15 cellular contexts compared by ENCODE assay signal in genomic region chr13:113808058-113808834, GRCh38. TPM values are rescaled to one million over a fixed set of nuclear protein-coding genes. Genes with fewer than 3 reads are reported as not detected.
DNase-seq lines count a peak whose midpoint lies in the region; ATAC-seq and TF ChIP-seq lines count a peak whose summit lies in the region.
"Had no signal": no experiment of that assay in that cellular context is flagged by ENCODE, and none has a peak within 500 bp of the region (broad histone marks: within the 10 kb centered on the region; RNA-seq: fewer than 3 reads in every experiment).

No MANE protein-coding gene starts in this region.

- H3K4me3 Mint-ChIP-seq in activated CD4-positive, alpha-beta T cell treated with anti-CD3 and anti-CD28 coated beads, Interleukin-2, amount 10 ng/mL, durations not matched to agents 7 days and 5 days: no peak overlapping the region
- no peak overlapping the region for H3K4me3 Mint-ChIP-seq in central memory CD8-positive, alpha-beta T cell
- H3K4me3 Mint-ChIP-seq in stimulated activated naive B cell treated with anti-CD40 and anti-IgM and Interleukin-4, amounts not matched to agents 10 μg/mL and 1 μg/mL and 100 μg/mL, for 72 hours: no peak overlapping the region
- H3K4me3 Mint-ChIP-seq: CD4-positive, CD25-positive, alpha-beta regulatory T cell had no signal

- peak overlapping the region; percentile 46 for H3K27ac Mint-ChIP-seq in activated CD4-positive, alpha-beta T cell treated with anti-CD3 and anti-CD28 coated beads, Interleukin-2, amount 10 ng/mL, durations not matched to agents 7 days and 5 days
- H3K27ac Mint-ChIP-seq in central memory CD8-positive, alpha-beta T cell (ENCODE audit: low read depth): peak overlapping the region; percentile 62
- H3K27ac Mint-ChIP-seq in stimulated activated naive B cell treated with anti-CD40 and anti-IgM and Interleukin-4, amounts not matched to agents 10 μg/mL and 1 μg/mL and 100 μg/mL, for 72 hours: peak overlapping the region; percentile 62

- no peaks in the 10 kb centered on the region for H3K27me3 Mint-ChIP-seq in activated CD4-positive, alpha-beta T cell treated with anti-CD3 and anti-CD28 coated beads, Interleukin-2, amount 10 ng/mL, durations not matched to agents 7 days and 5 days
- no peaks in the 10 kb centered on the region for H3K27me3 Mint-ChIP-seq in central memory CD8-positive, alpha-beta T cell
- H3K27me3 Mint-ChIP-seq in stimulated activated naive B cell treated with anti-CD40 and anti-IgM and Interleukin-4, amounts not matched to agents 10 μg/mL and 1 μg/mL and 100 μg/mL, for 72 hours: peaks cover 4 to 5% of the 10 kb centered on the region in 2 donors
- H3K27me3 Mint-ChIP-seq: CD4-positive, CD25-positive, alpha-beta regulatory T cell had no signal

- no peaks in the 10 kb centered on the region for H3K9me3 ChIP-seq in HEK293 (ENCODE audit: control insufficient read depth, insufficient read depth, low read depth, low read length)

- H3K4me1 ChIP-seq in HEK293 (ENCODE audit: control insufficient read depth, insufficient read depth, low read length): no peaks in the 10 kb centered on the region

- TF ChIP-seq CTCF in HEK293 (tag by site-specific recombination; IDR thresholded peaks at IDR 0.05): no peak

- no peaks in the 10 kb centered on the region for H3K36me3 ChIP-seq in HEK293 (ENCODE audit: control insufficient read depth in 2 of 2, insufficient read depth in 1 of 2, low read length in 2 of 2)
- H3K36me3 ChIP-seq: BLaER1 treated with 17β-estradiol and CSF1 and Interleukin-3, amounts not matched to agents 10 nM and 100 nM had no signal

- H3K4me1 Mint-ChIP-seq in activated CD4-positive, alpha-beta T cell treated with anti-CD3 and anti-CD28 coated beads, Interleukin-2, amount 10 ng/mL, durations not matched to agents 7 days and 5 days: no peaks in the 10 kb centered on the region
- peaks cover 11% of the 10 kb centered on the region for H3K4me1 Mint-ChIP-seq in central memory CD8-positive, alpha-beta T cell
- H3K4me1 Mint-ChIP-seq in stimulated activated naive B cell treated with anti-CD40 and anti-IgM and Interleukin-4, amounts not matched to agents 10 μg/mL and 1 μg/mL and 100 μg/mL, for 72 hours: no peaks in the 10 kb centered on the region
- H3K4me1 Mint-ChIP-seq: CD4-positive, CD25-positive, alpha-beta regulatory T cell had no signal

- no peak for ATAC-seq in central memory CD8-positive, alpha-beta T cell (replicated peaks; ENCODE audit: extremely low read depth, poor library complexity, severe bottlenecking)
- ATAC-seq in stimulated activated naive B cell treated with anti-CD40 and anti-IgM and Interleukin-4, amounts not matched to agents 10 μg/mL and 1 μg/mL and 100 μg/mL, for 72 hours (replicated peaks): no peak
- ATAC-seq: HCT116 had no signal

- POLR2A ChIA-PET in activated CD4-positive, alpha-beta T cell treated with anti-CD3 and anti-CD28 coated beads, Interleukin-2, amount 10 ng/mL, durations not matched to agents 7 days and 5 days (lab: Charles Lee): no interaction called here
- POLR2A ChIA-PET in HEK293 (lab: Yijun Ruan, JAX): no interaction called here

- no peak overlapping the region for H3K4me3 ChIP-seq in HEK293 (ENCODE audit: low read depth, low read length)

- H3K27ac ChIP-seq in HEK293 (ENCODE audit: extremely low read depth, low read depth, low read length): no peak overlapping the region
- H3K27ac ChIP-seq: BLaER1 treated with 17β-estradiol and CSF1 and Interleukin-3, amounts not matched to agents 10 nM and 100 nM; HL-60 had no signal

- no peak for DNase-seq in activated CD4-positive, alpha-beta T cell treated with anti-CD3 and anti-CD28 coated beads, Interleukin-2, amount 10 ng/mL, durations not matched to agents 7 days and 5 days
- no peak for DNase-seq in activated CD4-positive, alpha-beta T cell treated with anti-CD3 and anti-CD28 coated beads, Interleukin-2, amount 50 U/mL, for 4 hours
- DNase-seq in central memory CD8-positive, alpha-beta T cell (ENCODE audit: low spot score in 2 of 2): no peak
- no peak for DNase-seq in stimulated activated naive B cell treated with anti-CD40 and anti-IgM and Interleukin-4, amounts not matched to agents 10 μg/mL and 1 μg/mL and 100 μg/mL, for 72 hours
- DNase-seq in DMS79 treated with DMSO at 0.1 percent for 48 hours (lab: John Stamatoyannopoulos, UW): no peak
- no peak for DNase-seq in T-helper 1 cell
- no peak for DNase-seq in NCI-H2107 (lab: John Stamatoyannopoulos, UW)
- DNase-seq: 8988T; AML-193; CD4-positive, CD25-positive, alpha-beta regulatory T cell; DMS53 had no signal

- peaks cover 15% of the 10 kb centered on the region for H3K9me3 Mint-ChIP-seq in activated CD4-positive, alpha-beta T cell treated with anti-CD3 and anti-CD28 coated beads, Interleukin-2, amount 10 ng/mL, durations not matched to agents 7 days and 5 days
- no peaks in the 10 kb centered on the region for H3K9me3 Mint-ChIP-seq in central memory CD8-positive, alpha-beta T cell
- H3K9me3 Mint-ChIP-seq in stimulated activated naive B cell treated with anti-CD40 and anti-IgM and Interleukin-4, amounts not matched to agents 10 μg/mL and 1 μg/mL and 100 μg/mL, for 72 hours: peaks cover 9 to 10% of the 10 kb centered on the region in 2 donors

- CTCF ChIA-PET in activated CD4-positive, alpha-beta T cell treated with anti-CD3 and anti-CD28 coated beads, Interleukin-2, amount 10 ng/mL, durations not matched to agents 7 days and 5 days (lab: Charles Lee): no interaction called here
- CTCF ChIA-PET in HEK293 (lab: Yijun Ruan, JAX): interaction anchor here (0.7 kb wide), 1 partner anchor 81 kb away, joined by 4 read pairs; no protein-coding TSS in a partner anchor

- no peaks in the 10 kb centered on the region for H3K36me3 Mint-ChIP-seq in activated CD4-positive, alpha-beta T cell treated with anti-CD3 and anti-CD28 coated beads, Interleukin-2, amount 10 ng/mL, durations not matched to agents 7 days and 5 days (ENCODE audit: low read depth)
- H3K36me3 Mint-ChIP-seq in central memory CD8-positive, alpha-beta T cell (ENCODE audit: insufficient read depth): no peaks in the 10 kb centered on the region
- H3K36me3 Mint-ChIP-seq in stimulated activated naive B cell treated with anti-CD40 and anti-IgM and Interleukin-4, amounts not matched to agents 10 μg/mL and 1 μg/mL and 100 μg/mL, for 72 hours: peaks cover 1 to 9% of the 10 kb centered on the region in 2 donors
- H3K36me3 Mint-ChIP-seq: CD4-positive, CD25-positive, alpha-beta regulatory T cell had no signal

TF ChIP-seq in HEK293, 187 proteins besides CTCF, POLR2A, EP300 and RAD21:
- TF ChIP-seq ZNF184 (tag by site-specific recombination; IDR thresholded peaks at IDR 0.05): no peak
- peak; percentile 35; the same call in 1 of the 2 replicates for TF ChIP-seq GLIS1 (tag by site-specific recombination; IDR thresholded peaks at IDR 0.05)
- peak; percentile 66 for TF ChIP-seq SETDB1 (IDR thresholded peaks at IDR 0.05; ENCODE audit: insufficient read length, low read length)
- TF ChIP-seq ZNF629 (tag by site-specific recombination; IDR thresholded peaks at IDR 0.05): no peak

RNA-seq across cellular contexts. Expression of gene TMEM255B, which starts 49.2 kb away (rescaled TPM):
- total RNA-seq in activated CD4-positive, alpha-beta T cell treated with anti-CD3 and anti-CD28 coated beads, Interleukin-2, amount 10 ng/mL, durations not matched to agents 7 days and 5 days: 1 to 10 TPM; 1.3 to 1.8 TPM

RNA-seq across cellular contexts. Expression of gene GAS6, which starts 55.6 kb away (rescaled TPM):
- total RNA-seq in activated CD4-positive, alpha-beta T cell treated with anti-CD3 and anti-CD28 coated beads, Interleukin-2, amount 10 ng/mL, durations not matched to agents 7 days and 5 days: under 1 TPM; 0.82 to 0.92 TPM
